ENCODE assay signal across 1 cellular context in the genomic region with DNA sequence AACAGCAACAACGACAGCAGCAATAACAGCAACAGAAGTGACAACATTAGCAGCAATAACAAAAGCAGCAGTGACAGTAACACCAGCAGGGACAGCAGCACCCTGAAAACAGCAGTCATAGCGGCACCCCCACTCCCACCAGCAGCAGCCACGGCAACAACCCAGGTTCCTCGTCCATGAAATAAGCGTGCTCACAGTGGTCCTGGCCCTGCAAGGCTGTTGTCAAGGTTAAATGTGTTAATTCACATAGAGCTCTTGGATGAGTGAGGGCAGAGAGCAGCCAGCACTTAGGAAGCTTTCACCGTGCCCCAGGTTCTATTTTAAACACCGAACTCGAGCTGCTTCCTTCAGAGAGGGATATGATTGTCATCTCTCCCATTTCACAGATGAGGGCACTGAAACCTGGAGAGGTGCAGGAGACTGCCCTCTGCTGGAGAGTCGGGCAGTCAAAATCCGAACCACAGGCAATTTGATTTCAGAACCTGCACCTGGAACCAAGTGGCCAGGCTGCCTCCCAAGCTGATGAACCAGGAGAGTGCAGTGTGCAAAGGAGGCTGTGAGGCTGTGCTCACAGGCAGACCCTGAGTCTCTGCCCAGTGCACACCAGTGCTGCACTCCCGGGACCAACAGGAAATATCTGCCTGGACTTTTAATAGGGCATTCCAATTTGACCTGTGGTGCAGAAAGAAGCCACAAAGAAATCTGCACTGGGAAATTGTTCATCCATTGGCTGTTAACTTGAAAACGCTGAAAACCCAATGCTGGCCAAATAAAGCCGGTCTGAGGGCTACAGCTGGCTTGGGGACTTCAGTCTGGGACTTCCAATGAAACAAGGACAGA.
TF ChIP-seq lines count a peak whose summit lies in the region.

No MANE protein-coding gene starts in this region.

TF ChIP-seq in SK-N-SH treated with all-trans-retinoic acid at 6 μM for 48 hours, 23 proteins besides CTCF, POLR2A, EP300 and RAD21 (continued from another document):
- TF ChIP-seq CSDC2 (CRISPR knock-in tag; IDR thresholded peaks at IDR 0.05), result no peak
- no peak for TF ChIP-seq ZFP30 (CRISPR knock-in tag; IDR thresholded peaks at IDR 0.05)
- no peak for TF ChIP-seq SNAI2 (CRISPR knock-in tag; IDR thresholded peaks at IDR 0.05)
